Comparison of ENCODE assay signal across 1 cellular context in the genomic region with DNA sequence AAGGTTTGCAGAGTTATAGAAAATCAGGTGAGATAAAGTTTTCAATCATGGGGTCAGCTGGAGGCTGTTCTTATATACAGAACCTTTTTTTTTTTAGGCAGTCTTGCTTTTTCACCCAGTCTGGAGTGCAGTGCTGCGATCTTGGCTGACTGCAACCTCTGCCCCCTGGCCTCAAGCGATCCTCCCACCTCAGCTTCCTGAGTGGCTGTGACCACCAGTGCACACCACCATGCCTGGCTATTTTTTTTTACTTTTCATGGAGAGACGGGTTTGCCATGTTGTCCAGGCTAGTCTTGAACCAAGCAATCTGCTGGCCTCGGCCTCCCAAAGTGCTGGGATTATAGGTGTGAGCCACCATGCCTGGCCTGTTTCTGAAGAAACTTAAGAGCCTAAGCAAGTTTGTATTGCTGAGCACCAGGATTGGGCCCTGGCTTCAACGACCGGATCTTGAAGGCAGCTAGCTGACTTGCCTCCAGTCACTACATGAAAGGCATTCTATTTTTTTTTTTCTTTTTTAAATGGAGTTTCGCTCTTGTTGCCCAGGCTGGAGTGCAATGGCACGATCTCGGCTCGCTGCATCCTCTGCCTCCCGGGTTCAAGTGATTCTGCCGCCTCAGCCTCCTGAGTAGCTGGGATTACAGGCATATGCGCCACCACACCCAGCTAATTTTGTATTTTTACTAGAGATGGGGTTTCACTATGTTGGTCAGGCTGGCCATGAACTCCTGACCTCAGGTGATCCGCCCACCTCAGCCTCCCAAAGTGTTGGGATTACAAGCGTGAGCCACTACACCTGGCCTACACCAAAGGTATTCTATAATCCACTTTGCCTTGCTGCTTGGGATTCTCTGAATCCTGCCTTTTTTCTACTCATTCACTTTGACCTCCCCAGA.
TF ChIP-seq lines count a peak whose summit lies in the region.

No MANE protein-coding gene starts in this region.

TF ChIP-seq in GM23338, 12 proteins besides CTCF, POLR2A, EP300 and RAD21 (continued from another document):
- TF ChIP-seq ZNF462 (CRISPR knock-in tag; IDR thresholded peaks at IDR 0.05) (no peak), POLR2AphosphoS5 (IDR thresholded peaks at IDR 0.05; ENCODE audit: low read depth) (peak; percentile 46; the same call in 1 of the 2 replicates), NANOG (IDR thresholded peaks at IDR 0.05; ENCODE audit: borderline replicate concordance) (no peak)
